8 cellular contexts compared by ENCODE assay signal in genomic region chr3:72655151-72655551, GRCh38.
DNase-seq lines count a peak whose midpoint lies in the region; ATAC-seq and TF ChIP-seq lines count a peak whose summit lies in the region.

No MANE protein-coding gene starts in this region.

- H3K36me3 ChIP-seq in HAP-1 (replicated peaks) (no peaks in the 10 kb centered on the region), smooth muscle cell (ENCODE audit: low read depth) (no peaks in the 10 kb centered on the region)

- no peaks in the 10 kb centered on the region for H3K27me3 ChIP-seq in HAP-1 (ENCODE audit: low read depth)
- peaks cover 12% of the 10 kb centered on the region for H3K27me3 ChIP-seq in smooth muscle cell (ENCODE audit: low read depth)

- WGBS in smooth muscle cell (ENCODE audit: low lambda C conversion rate) = 30% methylated on average over 26 of the region's 26 CpGs

- H3K4me3 ChIP-seq in HAP-1 (no peak overlapping the region), smooth muscle cell (peak overlapping the region; percentile 30)

- TF ChIP-seq CTCF in smooth muscle cell (IDR thresholded peaks at IDR 0.05; ENCODE audit: borderline replicate concordance, insufficient read depth, poor library complexity, severe bottlenecking) = no peak

- peak; percentile 62 to 65 for DNase-seq in HAP-1 (ENCODE audit: low spot score in 2 of 2)
- peak; percentile 70 for DNase-seq in ecto neural progenitor cell (ENCODE audit: low spot score)
- peak; percentile 81 for DNase-seq in left kidney (ENCODE audit: low read depth, low spot score)
- DNase-seq in smooth muscle cell (lab: John Stamatoyannopoulos, UW; ENCODE audit: unreplicated experiment) = no peak
- DNase-seq in NCI-H82 treated with DMSO at 0.1 percent for 48 hours (lab: John Stamatoyannopoulos, UW; ENCODE audit: unreplicated experiment) = no peak
- DNase-seq in NCI-H748 (lab: John Stamatoyannopoulos, UW; ENCODE audit: unreplicated experiment) = no peak
- DNase-seq in T-helper 9 cell = no peak

- H3K9me3 ChIP-seq in HAP-1 (no peaks in the 10 kb centered on the region), smooth muscle cell (replicated peaks; ENCODE audit: low read depth) (no peaks in the 10 kb centered on the region)

- no peak for ATAC-seq in GM18861 (IDR thresholded peaks at IDR 0.05; ENCODE audit: unreplicated experiment)

- no peak overlapping the region for H2AFZ ChIP-seq in smooth muscle cell (ENCODE audit: low read depth)

- no peak overlapping the region for H3K27ac ChIP-seq in smooth muscle cell (ENCODE audit: low read depth)

- peak overlapping the region; percentile 76 for H3K4me2 ChIP-seq in smooth muscle cell

- H3F3A ChIP-seq in smooth muscle cell (ENCODE audit: low read depth) = no peaks in the 10 kb centered on the region

- H3K9ac ChIP-seq in smooth muscle cell (ENCODE audit: low read depth) = no peak overlapping the region

- no peaks in the 10 kb centered on the region for H4K20me1 ChIP-seq in smooth muscle cell (ENCODE audit: low read depth)

- in situ Hi-C loops in HAP-1 (cut with MboI; ENCODE audit: low sequenced_read_pairs) = loop anchor here (25.0 kb wide), 1 partner anchor 432 kb away; no protein-coding TSS in a partner anchor

- H3K79me2 ChIP-seq in smooth muscle cell (ENCODE audit: low read depth) = no peaks in the 10 kb centered on the region

- H3K4me1 ChIP-seq in HAP-1 (peaks cover 5% of the 10 kb centered on the region), smooth muscle cell (ENCODE audit: low read depth) (peaks cover 11% of the 10 kb centered on the region)

Comparison
In these comparisons a context has a peak if more than half of its experiments do, and no peak if none do; other contexts are left out.
1. DNase-seq: peak in HAP-1 (2 of 2), ecto neural progenitor cell (single experiment) and left kidney (single experiment); none in smooth muscle cell (single experiment), NCI-H82 treated with DMSO at 0.1 percent for 48 hours (single experiment), NCI-H748 (single experiment) and T-helper 9 cell (single experiment).